1 cellular context compared by ENCODE assay signal in the genomic region with DNA sequence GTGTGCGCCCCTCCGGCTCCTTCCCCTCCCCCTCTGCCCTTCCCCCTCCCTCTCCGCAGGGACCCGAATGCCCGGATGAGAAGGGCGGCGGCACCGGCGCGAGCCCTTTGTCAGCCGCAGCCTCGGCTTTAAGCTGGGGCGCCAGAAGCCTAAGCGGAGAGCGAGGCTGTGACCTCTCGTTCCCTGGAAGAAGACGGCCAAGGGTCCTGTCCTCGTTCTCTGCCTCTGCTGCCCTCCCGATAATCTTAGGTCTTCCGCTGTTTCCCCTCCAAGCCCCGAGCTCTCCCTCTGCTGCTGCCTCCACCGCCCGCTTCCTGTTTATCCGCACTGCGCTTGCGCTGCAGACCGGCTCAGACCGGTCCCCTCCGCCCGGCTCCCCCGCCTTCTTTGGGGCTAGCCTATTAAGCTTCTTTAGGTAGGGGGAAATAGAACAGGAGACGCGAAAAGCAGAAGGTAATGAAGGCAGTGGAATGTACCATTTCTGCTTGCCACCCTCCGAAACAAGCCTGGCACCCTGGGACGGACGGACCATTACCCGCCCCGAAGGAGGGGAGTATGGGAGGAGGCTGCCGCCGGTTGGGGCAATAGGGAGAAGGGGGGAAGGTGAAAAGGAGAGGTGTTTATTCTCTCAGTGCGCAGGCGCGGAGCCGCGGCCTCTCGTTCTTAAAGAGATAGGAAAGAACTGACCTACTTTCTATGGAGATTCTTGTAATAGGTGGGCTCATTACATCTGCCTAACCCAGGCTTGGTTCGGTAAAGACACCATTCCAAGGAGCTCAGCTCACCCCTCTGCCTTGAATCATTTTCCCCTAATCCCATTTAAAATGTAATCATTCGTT.
TF ChIP-seq lines count a peak whose summit lies in the region.

OGA (minus strand) TSS at position 326 of the 839 bp plus-strand sequence. CDS start 422 bp downstream, outside the sequence.

TF ChIP-seq in liver, 16 proteins besides CTCF, POLR2A, EP300 and RAD21 (continued from another document):
- TF ChIP-seq TAF1 (conservative IDR thresholded peaks at IDR 0.05): peak; percentile 97
- peak in 1 of 2 donors; percentile 74 for TF ChIP-seq GABPA (IDR thresholded peaks at IDR 0.05 in 1 of 2, conservative IDR thresholded peaks at IDR 0.05 in 1 of 2)
- peak; percentile 97 for TF ChIP-seq MAX (IDR thresholded peaks at IDR 0.05)
- TF ChIP-seq, protein P1, sequence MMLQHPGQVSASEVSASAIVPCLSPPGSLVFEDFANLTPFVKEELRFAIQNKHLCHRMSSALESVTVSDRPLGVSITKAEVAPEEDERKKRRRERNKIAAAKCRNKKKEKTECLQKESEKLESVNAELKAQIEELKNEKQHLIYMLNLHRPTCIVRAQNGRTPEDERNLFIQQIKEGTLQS (IDR thresholded peaks at IDR 0.05): peak; percentile 58
- TF ChIP-seq EGR1 (IDR thresholded peaks at IDR 0.05; ENCODE audit: low read depth in 2 of 2): peak; percentile 75 to 96
- peak; percentile 74 for TF ChIP-seq NR2F2 (IDR thresholded peaks at IDR 0.05)
- peak; percentile 36 to 77 for TF ChIP-seq JUND (IDR thresholded peaks at IDR 0.05)
- TF ChIP-seq, protein P2, sequence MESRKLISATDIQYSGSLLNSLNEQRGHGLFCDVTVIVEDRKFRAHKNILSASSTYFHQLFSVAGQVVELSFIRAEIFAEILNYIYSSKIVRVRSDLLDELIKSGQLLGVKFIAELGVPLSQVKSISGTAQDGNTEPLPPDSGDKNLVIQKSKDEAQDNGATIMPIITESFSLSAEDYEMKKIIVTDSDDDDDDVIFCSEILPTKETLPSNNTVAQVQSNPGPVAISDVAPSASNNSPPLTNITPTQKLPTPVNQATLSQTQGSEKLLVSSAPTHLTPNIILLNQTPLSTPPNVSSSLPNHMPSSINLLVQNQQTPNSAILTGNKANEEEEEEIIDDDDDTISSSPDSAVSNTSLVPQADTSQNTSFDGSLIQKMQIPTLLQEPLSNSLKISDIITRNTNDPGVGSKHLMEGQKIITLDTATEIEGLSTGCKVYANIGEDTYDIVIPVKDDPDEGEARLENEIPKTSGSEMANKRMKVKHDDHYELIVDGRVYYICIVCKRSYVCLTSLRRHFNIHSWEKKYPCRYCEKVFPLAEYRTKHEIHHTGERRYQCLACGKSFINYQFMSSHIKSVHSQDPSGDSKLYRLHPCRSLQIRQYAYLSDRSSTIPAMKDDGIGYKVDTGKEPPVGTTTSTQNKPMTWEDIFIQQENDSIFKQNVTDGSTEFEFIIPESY (IDR thresholded peaks at IDR 0.05): peak; percentile 95
- peak; percentile 39 for TF ChIP-seq FOXA2 (IDR thresholded peaks at IDR 0.05)
- TF ChIP-seq YY1 (IDR thresholded peaks at IDR 0.05): peak; percentile 81
- TF ChIP-seq HNF4G (IDR thresholded peaks at IDR 0.05): no peak
